In genomic region chr7:102317231-102318059, GRCh38 we compare ENCODE assay signal across 1 cellular context.
TF ChIP-seq lines count a peak whose summit lies in the region.

No MANE protein-coding gene starts in this region.

TF ChIP-seq in GM23338, 12 proteins besides CTCF, POLR2A, EP300 and RAD21 (continued from another document):
- TF ChIP-seq CREB1 (CRISPR knock-in tag; IDR thresholded peaks at IDR 0.05; ENCODE audit: low read depth) (no peak), ZNF114 (CRISPR knock-in tag; IDR thresholded peaks at IDR 0.05) (no peak), ZNF462 (CRISPR knock-in tag; IDR thresholded peaks at IDR 0.05) (no peak), POLR2AphosphoS5 (IDR thresholded peaks at IDR 0.05; ENCODE audit: low read depth) (no peak), NANOG (IDR thresholded peaks at IDR 0.05; ENCODE audit: borderline replicate concordance) (no peak), STAT1 (IDR thresholded peaks at IDR 0.05; ENCODE audit: unreplicated experiment) (no peak)
